ENCODE assay signal across 9 cellular contexts in genomic region chr2:144510206-144510991, GRCh38. TPM values are rescaled to one million over a fixed set of nuclear protein-coding genes. Genes with fewer than 3 reads are reported as not detected.
A peak's percentile ranks its signal among the peaks of the same experiment; 100 is the strongest.
DNase-seq lines count a peak whose midpoint lies in the region; ATAC-seq and TF ChIP-seq lines count a peak whose summit lies in the region.
"Had no signal": no experiment of that assay in that cellular context is flagged by ENCODE, and none has a peak within 500 bp of the region (broad histone marks: within the 10 kb centered on the region; RNA-seq: fewer than 3 reads in every experiment).

No MANE protein-coding gene starts in this region.

- no peaks in the 10 kb centered on the region for H3K9me3 Mint-ChIP-seq in activated naive CD4-positive, alpha-beta T cell treated with anti-CD3 and anti-CD28 coated beads, Interleukin-2, amount 50 U/mL, for 24 hours

- H3K4me3 Mint-ChIP-seq in activated naive CD4-positive, alpha-beta T cell treated with anti-CD3 and anti-CD28 coated beads, Interleukin-2, amount 50 U/mL, for 24 hours: no peak overlapping the region

- 69% methylated on average over 15 of the region's 15 CpGs for WGBS in SK-N-SH (ENCODE audit: low lambda C conversion rate)

- POLR2A ChIA-PET in SK-N-SH (lab: Yijun Ruan, JAX): no interaction called here

- no peaks in the 10 kb centered on the region for H3K9me2 ChIP-seq in SK-N-SH

- DNase-seq in activated naive CD4-positive, alpha-beta T cell treated with anti-CD3 and anti-CD28 coated beads, Interleukin-2, amount 50 U/mL, for 16 hours: no peak
- no peak for DNase-seq in SK-N-SH
- DNase-seq in fibroblast of mammary gland (ENCODE audit: low read depth): peak; percentile 59
- DNase-seq in putamen (ENCODE audit: low spot score): no peak
- no peak for DNase-seq in cerebellar nuclear complex (lab: John Stamatoyannopoulos, UW)

- peaks cover 50 to 59% of the 10 kb centered on the region in 2 experiments for H3K4me1 ChIP-seq in SK-N-SH (ENCODE audit: control insufficient read depth in 1 of 2, insufficient read depth in 2 of 2, low read depth in 1 of 2, low read length in 1 of 2)
- peaks cover 82 to 84% of the 10 kb centered on the region in 2 experiments for H3K4me1 ChIP-seq in neutrophil (ENCODE audit: control insufficient read depth in 1 of 2, insufficient read depth in 1 of 2, low read depth in 1 of 2, low read length in 1 of 2)

- no peak overlapping the region for H2AFZ ChIP-seq in SK-N-SH (ENCODE audit: low read depth)

- H3K27ac Mint-ChIP-seq in activated naive CD4-positive, alpha-beta T cell treated with anti-CD3 and anti-CD28 coated beads, Interleukin-2, amount 50 U/mL, for 24 hours: peak overlapping the region; percentile 47

- no peak for TF ChIP-seq CTCF in SK-N-SH (IDR thresholded peaks at IDR 0.05)
- TF ChIP-seq CTCF in fibroblast of mammary gland (conservative IDR thresholded peaks at IDR 0.05; ENCODE audit: control insufficient read depth, insufficient read depth, low read depth, low read length): no peak
- no peak for TF ChIP-seq CTCF in neutrophil (IDR thresholded peaks at IDR 0.05)

- H3K36me3 Mint-ChIP-seq in activated naive CD4-positive, alpha-beta T cell treated with anti-CD3 and anti-CD28 coated beads, Interleukin-2, amount 50 U/mL, for 24 hours: no peaks in the 10 kb centered on the region

- CTCF ChIA-PET in SK-N-SH (lab: Yijun Ruan, JAX): interaction anchor here (1.0 to 1.2 kb wide), 2 partner anchors 66 to 825 kb away, joined by 3 read pairs; no protein-coding TSS in a partner anchor

- no peak for TF ChIP-seq EP300 in SK-N-SH (IDR thresholded peaks at IDR 0.05; ENCODE audit: borderline replicate concordance in 1 of 2, low read depth in 1 of 2, low read length in 1 of 2)

- H3K9me3 ChIP-seq in SK-N-SH (no peaks in the 10 kb centered on the region), neutrophil (no peaks in the 10 kb centered on the region)

- ATAC-seq in HG02973 (IDR thresholded peaks at IDR 0.05; ENCODE audit: unreplicated experiment): peak; percentile 57

- peaks cover 6% of the 10 kb centered on the region for H3K4me1 Mint-ChIP-seq in activated naive CD4-positive, alpha-beta T cell treated with anti-CD3 and anti-CD28 coated beads, Interleukin-2, amount 50 U/mL, for 24 hours

- TF ChIP-seq RAD21 in SK-N-SH (IDR thresholded peaks at IDR 0.05; ENCODE audit: low read length): no peak; the same call in 1 of the 2 replicates

- no peaks in the 10 kb centered on the region for H3K27me3 ChIP-seq in SK-N-SH (ENCODE audit: insufficient read depth)
- no peaks in the 10 kb centered on the region for H3K27me3 ChIP-seq in neutrophil

- H3K4me2 ChIP-seq in SK-N-SH: peak overlapping the region; percentile 69

- H3K36me3 ChIP-seq in SK-N-SH (replicated peaks in 1 of 2; ENCODE audit: control insufficient read depth in 1 of 2, insufficient read depth in 2 of 2, low read length in 1 of 2): peaks cover 4 to 17% of the 10 kb centered on the region in 2 experiments
- no peaks in the 10 kb centered on the region for H3K36me3 ChIP-seq in neutrophil

- H4K20me1 ChIP-seq in SK-N-SH (ENCODE audit: insufficient read depth): peaks cover 71% of the 10 kb centered on the region

- H3K27ac ChIP-seq in SK-N-SH (ENCODE audit: low read depth in 2 of 2, low read length in 1 of 2) (peak overlapping the region; percentile 11 to 45; a peak in 3 of 4 replicates), neutrophil (peak overlapping the region; percentile 93)
- H3K27ac ChIP-seq: epithelial cell of prostate had no signal

- H3K9ac ChIP-seq in SK-N-SH: peak overlapping the region; percentile 26; the same call in 1 of the 2 replicates

- peaks cover 43% of the 10 kb centered on the region for H3K27me3 Mint-ChIP-seq in activated naive CD4-positive, alpha-beta T cell treated with anti-CD3 and anti-CD28 coated beads, Interleukin-2, amount 50 U/mL, for 24 hours

- peaks cover 100% of the 10 kb centered on the region for H3K79me2 ChIP-seq in SK-N-SH (ENCODE audit: insufficient read depth)

- no peaks in the 10 kb centered on the region for H3F3A ChIP-seq in SK-N-SH (replicated peaks; ENCODE audit: insufficient read depth)

- H3K4me3 ChIP-seq in SK-N-SH (ENCODE audit: low read depth in 2 of 2, low read length in 1 of 2) (peak overlapping the region; percentile 10 to 25; a peak in 3 of 4 replicates), fibroblast of mammary gland (ENCODE audit: control insufficient read depth, low read depth, low read length) (no peak overlapping the region), neutrophil (ENCODE audit: low read depth in 1 of 2, low read length in 1 of 2) (no peak overlapping the region)

TF ChIP-seq in SK-N-SH, 30 proteins besides CTCF, POLR2A, EP300 and RAD21:
- TF ChIP-seq GABPA (IDR thresholded peaks at IDR 0.05; ENCODE audit: low read depth) (no peak), SIN3A (IDR thresholded peaks at IDR 0.05; ENCODE audit: borderline replicate concordance, low read depth, low read length) (no peak), MEF2A (IDR thresholded peaks at IDR 0.05; ENCODE audit: borderline replicate concordance, low read depth) (no peak), CHD2 (IDR thresholded peaks at IDR 0.05; ENCODE audit: low read length, partially characterized antibody) (no peak), NFIC (IDR thresholded peaks at IDR 0.05; ENCODE audit: borderline replicate concordance) (no peak), FOSL2 (IDR thresholded peaks at IDR 0.05; ENCODE audit: borderline replicate concordance, low read depth) (no peak), RFX5 (IDR thresholded peaks at IDR 0.05; ENCODE audit: low read length) (no peak), FOXJ3 (CRISPR knock-in tag; IDR thresholded peaks at IDR 0.05) (no peak), TCF12 (IDR thresholded peaks at IDR 0.05) (0 out of 2 replicates have a peak, but pooled peaks have one; percentile 12), GATA2 (CRISPR knock-in tag; IDR thresholded peaks at IDR 0.05) (peak; percentile 24), RXRA (IDR thresholded peaks at IDR 0.05; ENCODE audit: borderline replicate concordance, low read depth) (no peak), TAF1 (IDR thresholded peaks at IDR 0.05; ENCODE audit: borderline replicate concordance, low read depth, low read length) (no peak), POLR2AphosphoS5 (IDR thresholded peaks at IDR 0.05; ENCODE audit: low read depth, low read length) (no peak)
- TF ChIP-seq, protein P1, sequence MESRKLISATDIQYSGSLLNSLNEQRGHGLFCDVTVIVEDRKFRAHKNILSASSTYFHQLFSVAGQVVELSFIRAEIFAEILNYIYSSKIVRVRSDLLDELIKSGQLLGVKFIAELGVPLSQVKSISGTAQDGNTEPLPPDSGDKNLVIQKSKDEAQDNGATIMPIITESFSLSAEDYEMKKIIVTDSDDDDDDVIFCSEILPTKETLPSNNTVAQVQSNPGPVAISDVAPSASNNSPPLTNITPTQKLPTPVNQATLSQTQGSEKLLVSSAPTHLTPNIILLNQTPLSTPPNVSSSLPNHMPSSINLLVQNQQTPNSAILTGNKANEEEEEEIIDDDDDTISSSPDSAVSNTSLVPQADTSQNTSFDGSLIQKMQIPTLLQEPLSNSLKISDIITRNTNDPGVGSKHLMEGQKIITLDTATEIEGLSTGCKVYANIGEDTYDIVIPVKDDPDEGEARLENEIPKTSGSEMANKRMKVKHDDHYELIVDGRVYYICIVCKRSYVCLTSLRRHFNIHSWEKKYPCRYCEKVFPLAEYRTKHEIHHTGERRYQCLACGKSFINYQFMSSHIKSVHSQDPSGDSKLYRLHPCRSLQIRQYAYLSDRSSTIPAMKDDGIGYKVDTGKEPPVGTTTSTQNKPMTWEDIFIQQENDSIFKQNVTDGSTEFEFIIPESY (IDR thresholded peaks at IDR 0.05; ENCODE audit: borderline replicate concordance, low read depth): no peak

RNA-seq across cellular contexts. Expression of gene ZEB2, which starts 9.5 kb away (rescaled TPM):
- 16.3 and 20.5 TPM in 2 replicates for polyA plus RNA-seq in SK-N-SH (2012; rRNA removed)
- 16.9 and 17.6 TPM in 2 replicates for polyA plus RNA-seq in SK-N-SH (2012; cell fraction: cytosol; rRNA removed)
- 24.6 and 25.9 TPM in 2 replicates for polyA plus RNA-seq in SK-N-SH (2012; cell fraction: nucleus; rRNA removed)

Comparison
In these comparisons a context has a peak if more than half of its experiments do, and no peak if none do; other contexts are left out.
1. H3K4me3 ChIP-seq: peak in SK-N-SH (2 of 2); none in fibroblast of mammary gland (single experiment) and neutrophil (0 of 2).